12 cellular contexts compared by ENCODE assay signal in the genomic region with DNA sequence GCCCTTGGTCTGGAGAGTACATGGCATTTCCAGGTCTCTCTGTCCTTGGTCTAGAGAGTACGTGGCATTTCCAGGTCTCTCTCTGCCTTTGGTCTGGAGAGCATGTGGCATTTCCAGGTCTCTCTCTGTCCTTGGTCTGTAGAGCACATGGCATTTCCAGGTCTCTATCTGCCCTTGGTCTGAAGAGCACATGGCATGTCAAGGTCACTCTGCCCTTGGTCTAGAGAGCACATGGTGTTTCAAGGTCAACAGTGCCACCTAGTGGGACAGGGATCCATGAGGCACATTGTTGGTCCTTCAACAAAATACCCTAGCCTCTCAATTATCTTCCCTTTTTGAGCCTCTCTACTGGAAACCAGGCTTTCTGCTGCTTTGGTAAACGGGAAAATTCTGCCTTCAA.
A peak's percentile ranks its signal among the peaks of the same experiment; 100 is the strongest.
DNase-seq lines count a peak whose midpoint lies in the region.
"Had no signal": no experiment of that assay in that cellular context is flagged by ENCODE, and none has a peak within 500 bp of the region (broad histone marks: within the 10 kb centered on the region; RNA-seq: fewer than 3 reads in every experiment).

No MANE protein-coding gene starts in this region.

- H3K9me3 ChIP-seq in SJCRH30 (replicated peaks), result peaks cover 8% of the 10 kb centered on the region
- H3K9me3 ChIP-seq: prostate gland had no signal

- no peak overlapping the region for H3K4me3 ChIP-seq in SJCRH30
- H3K4me3 ChIP-seq: prostate gland, SK-N-MC had no signal

- no peak overlapping the region for H3K27ac ChIP-seq in SJCRH30
- H3K27ac ChIP-seq: prostate gland, SK-N-MC had no signal

- no peaks in the 10 kb centered on the region for H3K36me3 ChIP-seq in SJCRH30
- H3K36me3 ChIP-seq: prostate gland had no signal

- H3K4me1 ChIP-seq in SJCRH30, result no peaks in the 10 kb centered on the region
- H3K4me1 ChIP-seq: prostate gland had no signal

- H3K27me3 ChIP-seq in SJCRH30, result no peaks in the 10 kb centered on the region

- peak; percentile 27 for DNase-seq in NCI-H82 (lab: John Stamatoyannopoulos, UW)
- no peak for DNase-seq in NCI-H82 treated with DMSO at 0.1 percent for 48 hours (lab: John Stamatoyannopoulos, UW; ENCODE audit: unreplicated experiment)
- peak; percentile 28 for DNase-seq in HT1080 (ENCODE audit: low read depth)
- DNase-seq in SJCRH30, result peak; percentile 19 to 43
- DNase-seq in iPS DF 4.7 (ENCODE audit: extremely low read depth, low spot score), result peak; percentile 22
- DNase-seq in cerebellum (ENCODE audit: low spot score), result no peak
- no peak for DNase-seq in kidney glomerular epithelial cell (lab: John Stamatoyannopoulos, UW)
- DNase-seq in occipital lobe (lab: John Stamatoyannopoulos, UW), result no peak
- DNase-seq: activated B cell treated with CpG ODN at 0.5 μM for 24 hours; activated T-cell treated with anti-CD3 and anti-CD28 coated beads, Interleukin-2, amount 50 U/mL, for 1 hour had no signal

Comparison
In these comparisons a context has a peak if more than half of its experiments do, and no peak if none do; other contexts are left out.
1. DNase-seq: peak in NCI-H82 (single experiment), HT1080 (single experiment), SJCRH30 (2 of 2) and iPS DF 4.7 (single experiment); none in NCI-H82 treated with DMSO at 0.1 percent for 48 hours (single experiment), cerebellum (single experiment), kidney glomerular epithelial cell (single experiment) and occipital lobe (single experiment).